ENCODE assay signal across 1 cellular context in the genomic region with DNA sequence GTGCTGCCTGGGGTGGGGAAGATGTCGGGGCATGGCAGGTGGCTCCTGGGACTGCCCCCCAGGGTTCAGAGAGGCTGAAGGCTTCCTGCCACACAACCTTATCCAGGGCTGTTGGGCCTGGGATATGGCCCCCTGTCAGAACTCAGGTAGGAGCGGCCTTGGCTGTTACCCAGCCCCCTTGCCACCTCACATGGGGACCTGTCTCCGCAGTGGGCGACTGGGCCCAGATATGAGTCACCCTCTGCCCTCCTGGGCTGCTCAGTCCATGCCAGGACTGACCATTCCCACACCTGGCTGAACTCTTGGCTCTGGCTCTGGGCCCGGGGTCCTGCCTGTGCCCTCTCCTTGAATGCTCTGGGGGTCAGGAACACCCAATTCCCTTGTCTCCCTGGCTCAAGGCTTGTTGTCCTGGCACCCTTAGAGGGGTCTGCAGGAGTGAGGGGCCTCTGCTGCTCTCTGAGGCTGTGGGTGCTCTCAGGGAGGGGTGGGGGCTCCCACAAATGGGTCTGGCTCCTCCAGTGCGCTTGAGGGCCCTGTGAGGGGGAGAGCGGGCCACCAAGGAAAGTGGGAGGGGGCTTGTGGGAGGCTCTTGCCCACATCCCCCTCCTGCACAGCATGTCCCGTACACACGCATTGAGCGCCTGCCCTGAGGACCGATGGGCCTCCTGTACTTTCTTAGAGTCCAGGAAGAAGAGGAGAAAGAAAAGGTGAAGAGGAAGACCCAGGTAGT.
TF ChIP-seq lines count a peak whose summit lies in the region.

No MANE protein-coding gene starts in this region.

TF ChIP-seq in GM23338, 12 proteins besides CTCF, POLR2A, EP300 and RAD21:
- TF ChIP-seq, protein P1, sequence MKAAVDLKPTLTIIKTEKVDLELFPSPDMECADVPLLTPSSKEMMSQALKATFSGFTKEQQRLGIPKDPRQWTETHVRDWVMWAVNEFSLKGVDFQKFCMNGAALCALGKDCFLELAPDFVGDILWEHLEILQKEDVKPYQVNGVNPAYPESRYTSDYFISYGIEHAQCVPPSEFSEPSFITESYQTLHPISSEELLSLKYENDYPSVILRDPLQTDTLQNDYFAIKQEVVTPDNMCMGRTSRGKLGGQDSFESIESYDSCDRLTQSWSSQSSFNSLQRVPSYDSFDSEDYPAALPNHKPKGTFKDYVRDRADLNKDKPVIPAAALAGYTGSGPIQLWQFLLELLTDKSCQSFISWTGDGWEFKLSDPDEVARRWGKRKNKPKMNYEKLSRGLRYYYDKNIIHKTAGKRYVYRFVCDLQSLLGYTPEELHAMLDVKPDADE (IDR thresholded peaks at IDR 0.05): no peak
- no peak for TF ChIP-seq EZH2 (IDR thresholded peaks at IDR 0.05; ENCODE audit: low read depth, unreplicated experiment)
- TF ChIP-seq ZNF331 (CRISPR knock-in tag; IDR thresholded peaks at IDR 0.05; ENCODE audit: low read depth): no peak
